ENCODE assay signal across 7 cellular contexts in the genomic region with DNA sequence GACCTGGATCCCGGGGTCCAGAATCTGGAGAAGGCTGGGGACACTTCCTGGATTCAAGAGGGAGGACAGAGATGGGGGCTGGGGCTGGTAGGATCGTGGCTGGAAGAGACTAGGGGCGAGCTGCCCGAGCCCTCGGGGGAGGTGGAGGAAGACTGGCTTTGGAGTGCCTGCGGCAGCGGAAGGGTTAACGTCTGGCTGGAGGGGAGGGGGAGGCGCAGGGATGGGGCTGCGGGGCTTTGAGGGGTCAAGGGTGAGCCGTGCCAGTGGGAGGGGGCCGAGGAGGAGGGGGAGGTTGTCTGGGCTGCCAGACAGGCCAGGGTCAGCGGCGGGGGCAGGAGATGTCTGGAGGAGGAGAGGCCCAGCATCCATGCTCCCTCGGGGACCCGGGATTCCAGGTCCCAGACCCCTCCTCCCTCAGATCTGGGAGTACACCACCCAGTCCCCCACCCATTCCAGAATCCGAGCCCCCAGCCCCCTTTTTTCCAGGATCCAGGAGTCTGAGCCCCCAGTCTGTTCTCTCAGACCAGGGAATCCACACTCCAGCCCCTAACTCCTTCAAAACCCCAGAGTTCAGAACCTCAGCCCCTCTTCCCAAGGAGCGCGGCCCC. TPM values are rescaled to one million over a fixed set of nuclear protein-coding genes. Genes with fewer than 3 reads are reported as not detected.
DNase-seq lines count a peak whose midpoint lies in the region; ATAC-seq and TF ChIP-seq lines count a peak whose summit lies in the region.

No MANE protein-coding gene starts in this region.

- H2AK5ac ChIP-seq in mesendoderm (ENCODE audit: low read length): no peak overlapping the region

- no peaks in the 10 kb centered on the region; the same call in 1 of the 2 replicates for H3K36me3 ChIP-seq in Panc1 (ENCODE audit: control insufficient read depth, insufficient read depth, low read length)
- H3K36me3 ChIP-seq in mesendoderm (ENCODE audit: control insufficient read depth, insufficient read depth, low read length): peaks cover 2% of the 10 kb centered on the region
- peaks cover 0 to 17% (median 6%) of the 10 kb centered on the region in 4 donors for H3K36me3 ChIP-seq in upper lobe of left lung

- BruUV-seq in Panc1 (replicated peaks; lab: Mats Ljungman, UMichigan): no TSS peak

- TF ChIP-seq CTCF in GM20000 (IDR thresholded peaks at IDR 0.05; ENCODE audit: extremely low read depth, missing control alignments) (no peak), Panc1 (IDR thresholded peaks at IDR 0.05) (no peak), dorsolateral prefrontal cortex (IDR thresholded peaks at IDR 0.05 in 54 of 56, conservative IDR thresholded peaks at IDR 0.05 in 2 of 56; ENCODE audit: low read depth in 1 of 56, partially characterized antibody in 56 of 56) (no peak), upper lobe of left lung (IDR thresholded peaks at IDR 0.05) (no peak)

- H3K27me3 ChIP-seq in Panc1 (ENCODE audit: control insufficient read depth, insufficient read depth, low read length) (no peaks in the 10 kb centered on the region), dorsolateral prefrontal cortex (no peaks in the 10 kb centered on the region), mesendoderm (ENCODE audit: insufficient read depth, low read length, poor library complexity) (no peaks in the 10 kb centered on the region), upper lobe of left lung (no peaks in the 10 kb centered on the region)

- no peaks in the 10 kb centered on the region for H3K9me3 ChIP-seq in Panc1 (ENCODE audit: control insufficient read depth, insufficient read depth, low read depth, low read length)
- no peaks in the 10 kb centered on the region for H3K9me3 ChIP-seq in upper lobe of left lung

- H3K4me2 ChIP-seq in mesendoderm (ENCODE audit: low read length): peak overlapping the region; percentile 63

- intact Hi-C loops in Panc1 (cut with micrococcal nuclease; ENCODE audit: unreplicated experiment): no loop called here
- intact Hi-C loops in dorsolateral prefrontal cortex (cut with DNase I): loop anchor here (2.0 kb wide), 2 partner anchors 13 to 37 kb away; no protein-coding TSS in a partner anchor

- peak overlapping the region; percentile 72 for H3K9ac ChIP-seq in mesendoderm (ENCODE audit: low read length)

- no peak overlapping the region for H3K23ac ChIP-seq in mesendoderm (ENCODE audit: low read length)

- WGBS in mesendoderm (ENCODE audit: extremely low coverage, insufficient coverage, low lambda C conversion rate): no CpG with 5 or more reads among the region's 19 CpGs
- WGBS in upper lobe of left lung, 2 donors: 2% methylated on average over 11 to 15 of the region's 19 CpGs

- H3K18ac ChIP-seq in mesendoderm (ENCODE audit: low read length): peak overlapping the region; percentile 98

- in situ Hi-C loops in Panc1 (cut with HindIII; ENCODE audit: low pct_unique_long_range_greater_than_20kb, low sequenced_read_pairs): no loop called here

- H3K4ac ChIP-seq in mesendoderm (ENCODE audit: low read depth, low read length): peak overlapping the region; percentile 99

- POLR2A ChIA-PET in Panc1 (lab: Charles Lee): no interaction called here

- H4K5ac ChIP-seq in mesendoderm (ENCODE audit: low read length): no peak overlapping the region

- no peak for TF ChIP-seq POLR2A in upper lobe of left lung (IDR thresholded peaks at IDR 0.05)

- TF ChIP-seq EP300 in upper lobe of left lung (IDR thresholded peaks at IDR 0.05): no peak

- peak overlapping the region; percentile 85 for H2BK5ac ChIP-seq in mesendoderm (ENCODE audit: low read length)

- peaks cover 15% of the 10 kb centered on the region for H3K4me1 ChIP-seq in Panc1 (ENCODE audit: control insufficient read depth, insufficient read depth, low read length)
- H3K4me1 ChIP-seq in mesendoderm (ENCODE audit: control insufficient read depth, low read depth, low read length): peaks cover 6% of the 10 kb centered on the region
- peaks cover 37 to 48% (median 38%) of the 10 kb centered on the region in 4 donors for H3K4me1 ChIP-seq in upper lobe of left lung

- peaks cover 33% of the 10 kb centered on the region for H3K79me2 ChIP-seq in mesendoderm (ENCODE audit: control insufficient read depth, insufficient read depth, low read length)

- peak overlapping the region; percentile 92 for H3K27ac ChIP-seq in Panc1 (ENCODE audit: low read length)
- peak overlapping the region; percentile 92 to 99 (median 98) for H3K27ac ChIP-seq in dorsolateral prefrontal cortex
- H3K27ac ChIP-seq in mesendoderm (ENCODE audit: low read depth, low read length): peak overlapping the region; percentile 93
- peak overlapping the region; percentile 89 to 96 (median 94) for H3K27ac ChIP-seq in upper lobe of left lung

- CTCF ChIA-PET in Panc1 (lab: Charles Lee): interaction anchor here (0.7 kb wide), 1 partner anchor 119 kb away, joined by 8 read pairs; the partner anchor contains the start of gene ZNF175

- peak overlapping the region; percentile 59 for H2BK15ac ChIP-seq in mesendoderm (replicated peaks; ENCODE audit: low read depth)

- peak overlapping the region; percentile 70 to 76 for H3K4me3 ChIP-seq in Panc1 (ENCODE audit: low read depth in 2 of 2, low read length in 2 of 2)
- H3K4me3 ChIP-seq in dorsolateral prefrontal cortex: peak overlapping the region; percentile 54 to 97 (median 85)
- H3K4me3 ChIP-seq in mesendoderm (ENCODE audit: low read length): peak overlapping the region; percentile 86
- peak overlapping the region; percentile 69 to 89 (median 76) for H3K4me3 ChIP-seq in upper lobe of left lung

- H3K79me1 ChIP-seq in mesendoderm (ENCODE audit: low read length): peaks cover 25% of the 10 kb centered on the region

- H2BK120ac ChIP-seq in mesendoderm (ENCODE audit: low read depth, low read length): peak overlapping the region; percentile 96

- H3K56ac ChIP-seq in mesendoderm (ENCODE audit: low read length): peak overlapping the region; percentile 93

- ATAC-seq in Panc1: peak; percentile 19
- peak in 1 of 2 donors; percentile 13 for ATAC-seq in upper lobe of left lung (ENCODE audit: low FRiP score in 2 of 2)
- no peak for ATAC-seq in GM18867 (IDR thresholded peaks at IDR 0.05; ENCODE audit: unreplicated experiment)
- ATAC-seq in HG03097 (IDR thresholded peaks at IDR 0.05; ENCODE audit: low FRiP score, unreplicated experiment): no peak

- DNase-seq in GM20000 (ENCODE audit: low spot score) (peak; percentile 45), Panc1 (ENCODE audit: low read depth, low spot score) (no peak), dorsolateral prefrontal cortex (peak in 5 of 10 donors; percentile 25 to 65 (median 54)), mesendoderm (peak; percentile 96), upper lobe of left lung (peak in 1 of 2 donors; percentile 62)

- peak overlapping the region; percentile 68 for H4K8ac ChIP-seq in mesendoderm (ENCODE audit: low read depth, low read length)

RNA-seq across cellular contexts. Expression of gene SPACA6, which starts 3.3 kb away (rescaled TPM):
- total RNA-seq in Panc1 (2021; ENCODE audit: unreplicated experiment) (14.3 TPM), dorsolateral prefrontal cortex (10 to 100 TPM; 15.5 to 76.0 (median 27.1) TPM), upper lobe of left lung (100 to 1,000 TPM in 1 of 6 donors, 10 to 100 TPM in 4, 1 to 10 TPM in 1; 6.2 to 157 (median 19.7) TPM)
- 5.8 TPM for polyA plus RNA-seq in Panc1 (2012; ENCODE audit: insufficient read length)
- polyA plus RNA-seq in mesendoderm (2013, experiment 1 of 2): 2.2 TPM
- polyA plus RNA-seq in mesendoderm (2013, experiment 2 of 2): 1.7 TPM

RNA-seq across cellular contexts. Expression of gene HAS1, which starts 33.9 kb away (rescaled TPM):
- total RNA-seq in Panc1 (2021; ENCODE audit: unreplicated experiment): not detected
- polyA plus RNA-seq in Panc1 (2012; ENCODE audit: insufficient read length): not detected
- total RNA-seq in dorsolateral prefrontal cortex: 1 to 10 TPM; 1.1 to 8.3 (median 4.0) TPM
- polyA plus RNA-seq in mesendoderm (2013, experiment 1 of 2): 0.10 TPM
- polyA plus RNA-seq in mesendoderm (2013, experiment 2 of 2): 0.10 TPM
- total RNA-seq in upper lobe of left lung: 1 to 10 TPM in 2 of 6 donors, under 1 TPM in 1, not detected in 3; 0.30 to 1.9 (median 1.8) TPM

RNA-seq across cellular contexts. Expression of gene SIGLEC14, which starts 43.2 kb away (rescaled TPM):
- not detected for total RNA-seq in Panc1 (2021; ENCODE audit: unreplicated experiment)
- not detected for polyA plus RNA-seq in Panc1 (2012; ENCODE audit: insufficient read length)
- total RNA-seq in dorsolateral prefrontal cortex: 10 to 100 TPM in 2 of 120 experiments, 1 to 10 TPM in 103, under 1 TPM in 11, not detected in 4; 0.33 to 13.4 (median 3.2) TPM
- 0.01 TPM for polyA plus RNA-seq in mesendoderm (2013, experiment 1 of 2)
- polyA plus RNA-seq in mesendoderm (2013, experiment 2 of 2): 0.03 TPM
- total RNA-seq in upper lobe of left lung: 10 to 100 TPM in 4 of 6 donors, 1 to 10 TPM in 1, not detected in 1; 5.0 to 44.6 (median 22.3) TPM

RNA-seq across cellular contexts. Expression of gene SIGLEC5, which starts 59.7 kb away (rescaled TPM):
- total RNA-seq in Panc1 (2021; ENCODE audit: unreplicated experiment) (not detected), dorsolateral prefrontal cortex (1 to 10 TPM in 15 of 120 experiments, under 1 TPM in 45, not detected in 60; 0.20 to 3.3 (median 0.68) TPM), upper lobe of left lung (1 to 10 TPM in 3 of 6 donors, under 1 TPM in 1, not detected in 2; 0.46 to 9.4 (median 5.7) TPM)
- polyA plus RNA-seq in Panc1 (2012; ENCODE audit: insufficient read length): not detected
- not detected for polyA plus RNA-seq in mesendoderm (2013, experiment 1 of 2)
- polyA plus RNA-seq in mesendoderm (2013, experiment 2 of 2): not detected
